16 cellular contexts compared by ENCODE assay signal in genomic region chr11:129998905-129999304, GRCh38. TPM values are rescaled to one million over a fixed set of nuclear protein-coding genes. Genes with fewer than 3 reads are reported as not detected.
DNase-seq lines count a peak whose midpoint lies in the region; ATAC-seq and TF ChIP-seq lines count a peak whose summit lies in the region.
"Had no signal": no experiment of that assay in that cellular context is flagged by ENCODE, and none has a peak within 500 bp of the region (broad histone marks: within the 10 kb centered on the region; RNA-seq: fewer than 3 reads in every experiment).

No MANE protein-coding gene starts in this region.

- H3K27ac Mint-ChIP-seq in CD4-positive, alpha-beta T cell, result peak overlapping the region; percentile 41
- no peak overlapping the region for H3K27ac Mint-ChIP-seq in neural crest cell (ENCODE audit: unreplicated experiment)
- H3K27ac Mint-ChIP-seq in activated CD8-positive, alpha-beta memory T cell treated with anti-CD3 and anti-CD28 coated beads, Interleukin-2, amount 10 ng/mL, durations not matched to agents 7 days and 5 days, result no peak overlapping the region
- H3K27ac Mint-ChIP-seq: B cell; CD8-positive, alpha-beta T cell; GM23338 had no signal

- peaks cover 12% of the 10 kb centered on the region for H3K36me3 Mint-ChIP-seq in CD4-positive, alpha-beta T cell (ENCODE audit: low read depth)
- H3K36me3 Mint-ChIP-seq in neural crest cell (ENCODE audit: low read depth), result peaks cover 14% of the 10 kb centered on the region
- H3K36me3 Mint-ChIP-seq in activated CD8-positive, alpha-beta memory T cell treated with anti-CD3 and anti-CD28 coated beads, Interleukin-2, amount 10 ng/mL, durations not matched to agents 7 days and 5 days, result peaks cover 18% of the 10 kb centered on the region

- no peak overlapping the region for H3K27ac ChIP-seq in CD4-positive, alpha-beta T cell (ENCODE audit: low read depth, low read length)
- H3K27ac ChIP-seq in SU-DHL-6 (ENCODE audit: low read depth, low read length) (peak overlapping the region; percentile 86), liver (ENCODE audit: low read depth in 1 of 2, low read length in 2 of 2) (peak overlapping the region; percentile 98 to 99), A673 (ENCODE audit: low read depth, low read length, poor library complexity, severe bottlenecking) (no peak overlapping the region)
- H3K27ac ChIP-seq: HL-60, PC-9 had no signal

- H3K4me2 ChIP-seq in SU-DHL-6 (ENCODE audit: low read depth, low read length, poor library complexity, severe bottlenecking), result peak overlapping the region; percentile 59
- H3K4me2 ChIP-seq: GM23338, PC-9 had no signal

- H3K79me2 ChIP-seq in SU-DHL-6 (ENCODE audit: insufficient read depth, low read length), result peaks cover 23% of the 10 kb centered on the region

- no peaks in the 10 kb centered on the region for H3K36me3 ChIP-seq in SU-DHL-6 (ENCODE audit: low read length)
- H3K36me3 ChIP-seq in liver (ENCODE audit: control insufficient read depth in 4 of 4, insufficient read depth in 3 of 4, low read depth in 1 of 4, low read length in 3 of 4), result no peaks in the 10 kb centered on the region
- no peaks in the 10 kb centered on the region for H3K36me3 ChIP-seq in A673 (ENCODE audit: insufficient read depth, low read length, poor library complexity, severe bottlenecking)

- peaks cover 54% of the 10 kb centered on the region for H3F3A ChIP-seq in SU-DHL-6 (ENCODE audit: insufficient read depth)

- H3K9me3 Mint-ChIP-seq in CD4-positive, alpha-beta T cell, result no peaks in the 10 kb centered on the region
- peaks cover 4% of the 10 kb centered on the region for H3K9me3 Mint-ChIP-seq in neural crest cell
- no peaks in the 10 kb centered on the region for H3K9me3 Mint-ChIP-seq in activated CD8-positive, alpha-beta memory T cell treated with anti-CD3 and anti-CD28 coated beads, Interleukin-2, amount 10 ng/mL, durations not matched to agents 7 days and 5 days (ENCODE audit: low read depth)
- H3K9me3 Mint-ChIP-seq: CD8-positive, alpha-beta T cell; GM23338 had no signal

- ATAC-seq in CD4-positive, alpha-beta T cell (ENCODE audit: poor library complexity), result no peak
- ATAC-seq in GM18520 (IDR thresholded peaks at IDR 0.05; ENCODE audit: unreplicated experiment) (no peak), HG03108 (IDR thresholded peaks at IDR 0.05; ENCODE audit: unreplicated experiment) (no peak)
- no peak for ATAC-seq in activated CD8-positive, alpha-beta memory T cell treated with anti-CD3 and anti-CD28 coated beads, Interleukin-2, amount 10 ng/mL, durations not matched to agents 7 days and 5 days
- ATAC-seq: CD8-positive, alpha-beta T cell; GM23338; HCT116 had no signal

- peaks cover 62% of the 10 kb centered on the region for H3K4me1 Mint-ChIP-seq in CD4-positive, alpha-beta T cell (ENCODE audit: low read depth)
- H3K4me1 Mint-ChIP-seq in neural crest cell, result peaks cover 51% of the 10 kb centered on the region
- H3K4me1 Mint-ChIP-seq in activated CD8-positive, alpha-beta memory T cell treated with anti-CD3 and anti-CD28 coated beads, Interleukin-2, amount 10 ng/mL, durations not matched to agents 7 days and 5 days, result peaks cover 25% of the 10 kb centered on the region

- H3K9me3 ChIP-seq in CD4-positive, alpha-beta T cell (ENCODE audit: control insufficient read depth, low read length), result no peaks in the 10 kb centered on the region
- no peaks in the 10 kb centered on the region for H3K9me3 ChIP-seq in SU-DHL-6 (ENCODE audit: insufficient read depth, low read length)
- no peaks in the 10 kb centered on the region for H3K9me3 ChIP-seq in liver (ENCODE audit: control insufficient read depth in 4 of 4, low read length in 3 of 4)
- H3K9me3 ChIP-seq in A673 (ENCODE audit: low read depth, low read length, poor library complexity, severe bottlenecking), result no peaks in the 10 kb centered on the region

- no peak for TF ChIP-seq RAD21 in liver (IDR thresholded peaks at IDR 0.05)

- no TSS peak for BruUV-seq in A673 (replicated peaks; lab: Mats Ljungman, UMichigan)

- DNase-seq in CD4-positive, alpha-beta T cell, result no peak
- DNase-seq in neural crest cell (ENCODE audit: low read depth, low spot score) (no peak), A673 (ENCODE audit: low spot score) (no peak)
- DNase-seq in activated CD8-positive, alpha-beta memory T cell treated with anti-CD3 and anti-CD28 coated beads, Interleukin-2, amount 10 ng/mL, durations not matched to agents 7 days and 5 days, result no peak
- DNase-seq: CD8-positive, alpha-beta T cell; DND-41; GF-D8; PC-9 had no signal

- no peak overlapping the region for H3K4me3 Mint-ChIP-seq in CD4-positive, alpha-beta T cell
- H3K4me3 Mint-ChIP-seq in neural crest cell, result peak overlapping the region; percentile 74
- H3K4me3 Mint-ChIP-seq in activated CD8-positive, alpha-beta memory T cell treated with anti-CD3 and anti-CD28 coated beads, Interleukin-2, amount 10 ng/mL, durations not matched to agents 7 days and 5 days, result no peak overlapping the region
- H3K4me3 Mint-ChIP-seq: B cell; CD8-positive, alpha-beta T cell; GM23338 had no signal

- H3K4me1 ChIP-seq in liver (ENCODE audit: control insufficient read depth in 4 of 4, insufficient read depth in 4 of 4, low read length in 3 of 4) (peaks cover 13 to 55% (median 37%) of the 10 kb centered on the region in 4 donors), A673 (ENCODE audit: insufficient read depth, low read length, poor library complexity, severe bottlenecking) (peaks cover 15% of the 10 kb centered on the region)

- no peaks in the 10 kb centered on the region for H3K9me2 ChIP-seq in SU-DHL-6 (replicated peaks; ENCODE audit: insufficient read depth, low read length)

- H3K4me3 ChIP-seq in SU-DHL-6 (ENCODE audit: insufficient read depth, low read length, poor library complexity, severe bottlenecking) (no peak overlapping the region), liver (ENCODE audit: low read depth in 1 of 3, low read length in 3 of 3) (no peak overlapping the region), A673 (ENCODE audit: low read depth, low read length, poor library complexity, severe bottlenecking) (no peak overlapping the region)
- H3K4me3 ChIP-seq: GM23338, PC-9 had no signal

- CTCF ChIA-PET in CD4-positive, alpha-beta T cell (lab: Charles Lee), result no interaction called here
- CTCF ChIA-PET in activated CD8-positive, alpha-beta memory T cell treated with anti-CD3 and anti-CD28 coated beads, Interleukin-2, amount 10 ng/mL, durations not matched to agents 7 days and 5 days (lab: Charles Lee), result no interaction called here
- CTCF ChIA-PET in A673 (lab: Charles Lee), result no interaction called here

- WGBS in liver, result 66% methylated on average over 7 of the region's 7 CpGs

- POLR2A ChIA-PET in CD4-positive, alpha-beta T cell (lab: Charles Lee), result no interaction called here
- POLR2A ChIA-PET in A673 (lab: Charles Lee; ENCODE audit: low non-redundant PET), result no interaction called here

- H3K9ac ChIP-seq in SU-DHL-6 (ENCODE audit: low read length), result peak overlapping the region; percentile 42
- no peak overlapping the region for H3K9ac ChIP-seq in liver (ENCODE audit: low read depth in 1 of 2, low read length in 2 of 2)

- intact Hi-C loops in CD4-positive, alpha-beta T cell (cut with DNase I, micrococcal nuclease), result no loop called here
- intact Hi-C loops in A673 (cut with micrococcal nuclease; ENCODE audit: unreplicated experiment), result no loop called here

- no peaks in the 10 kb centered on the region for H3K27me3 Mint-ChIP-seq in CD4-positive, alpha-beta T cell
- no peaks in the 10 kb centered on the region for H3K27me3 Mint-ChIP-seq in neural crest cell (ENCODE audit: low read depth)
- H3K27me3 Mint-ChIP-seq in activated CD8-positive, alpha-beta memory T cell treated with anti-CD3 and anti-CD28 coated beads, Interleukin-2, amount 10 ng/mL, durations not matched to agents 7 days and 5 days, result no peaks in the 10 kb centered on the region
- H3K27me3 Mint-ChIP-seq: B cell had no signal

- no peak overlapping the region for H2AFZ ChIP-seq in SU-DHL-6 (ENCODE audit: low read depth, low read length, severe bottlenecking)
- H2AFZ ChIP-seq: GM23338, PC-9 had no signal

- no peak for TF ChIP-seq CTCF in CD4-positive, alpha-beta T cell (IDR thresholded peaks at IDR 0.05)
- TF ChIP-seq CTCF in SU-DHL-6 (IDR thresholded peaks at IDR 0.05; ENCODE audit: insufficient read depth, low read length, poor library complexity, severe bottlenecking), result no peak
- no peak for TF ChIP-seq CTCF in liver (IDR thresholded peaks at IDR 0.05; ENCODE audit: low read depth, low read length, missing input control)
- TF ChIP-seq CTCF in neural crest cell (conservative IDR thresholded peaks at IDR 0.05), result no peak
- TF ChIP-seq CTCF in A673 (conservative IDR thresholded peaks at IDR 0.05; ENCODE audit: low read depth, low read length), result no peak

- H4K20me1 ChIP-seq in SU-DHL-6 (ENCODE audit: low read depth, low read length), result no peaks in the 10 kb centered on the region

- H3K27me3 ChIP-seq in CD4-positive, alpha-beta T cell (ENCODE audit: control insufficient read depth, insufficient read depth, low read length), result no peaks in the 10 kb centered on the region
- H3K27me3 ChIP-seq in SU-DHL-6 (ENCODE audit: low read length) (no peaks in the 10 kb centered on the region), liver (ENCODE audit: control insufficient read depth in 4 of 4, insufficient read depth in 4 of 4, low read length in 3 of 4) (no peaks in the 10 kb centered on the region), A673 (replicated peaks; ENCODE audit: insufficient read depth, low read depth, low read length, poor library complexity) (no peaks in the 10 kb centered on the region)

TF ChIP-seq in liver, 16 proteins besides CTCF, POLR2A, EP300 and RAD21 (continues in another document):
- no peak for TF ChIP-seq ATF3 (IDR thresholded peaks at IDR 0.05)
- no peak for TF ChIP-seq JUND (IDR thresholded peaks at IDR 0.05)
- TF ChIP-seq SP1 (IDR thresholded peaks at IDR 0.05), result no peak

RNA-seq across cellular contexts. Expression of gene PRDM10, which starts 3.7 kb away (rescaled TPM):
- total RNA-seq in CD4-positive, alpha-beta T cell, result 1 to 10 TPM; 8.2 to 9.6 TPM
- total RNA-seq in liver (1 to 10 TPM; 4.9 to 7.2 TPM), neural crest cell (18.5 and 20.1 TPM in 2 replicates), A673 (2021) (17.9 and 18.1 TPM in 2 replicates)
- 1 to 10 TPM; 1.4 to 2.9 TPM for polyA plus RNA-seq in liver
- total RNA-seq in activated CD8-positive, alpha-beta memory T cell treated with anti-CD3 and anti-CD28 coated beads, Interleukin-2, amount 10 ng/mL, durations not matched to agents 7 days and 5 days, result 10 to 100 TPM; 15.7 to 19.2 TPM

Comparison
In these comparisons a context has a peak if more than half of its experiments do, and no peak if none do; other contexts are left out.
1. H3K27ac ChIP-seq: peak in SU-DHL-6 (single experiment) and liver (2 of 2); none in CD4-positive, alpha-beta T cell (single experiment) and A673 (single experiment).